ENCODE assay signal across 22 cellular contexts in genomic region chr14:96299441-96299840, GRCh38. TPM values are rescaled to one million over a fixed set of nuclear protein-coding genes. Genes with fewer than 3 reads are reported as not detected.
DNase-seq lines count a peak whose midpoint lies in the region; ATAC-seq lines count a peak whose summit lies in the region.
"Had no signal": no experiment of that assay in that cellular context is flagged by ENCODE, and none has a peak within 500 bp of the region (broad histone marks: within the 10 kb centered on the region; RNA-seq: fewer than 3 reads in every experiment).

No MANE protein-coding gene starts in this region.

- CTCF ChIA-PET in activated CD4-positive, alpha-beta T cell treated with anti-CD3 and anti-CD28 coated beads, Interleukin-2, amount 10 ng/mL, durations not matched to agents 7 days and 5 days (lab: Charles Lee), result no interaction called here

- POLR2A ChIA-PET in activated CD4-positive, alpha-beta T cell treated with anti-CD3 and anti-CD28 coated beads, Interleukin-2, amount 10 ng/mL, durations not matched to agents 7 days and 5 days (lab: Charles Lee), result no interaction called here

- H3K36me3 ChIP-seq in CD4-positive, CD25-positive, alpha-beta regulatory T cell (ENCODE audit: control insufficient read depth, insufficient read depth, low read length), result peaks cover 45% of the 10 kb centered on the region
- H3K36me3 ChIP-seq: MG63 had no signal

- H3K27me3 ChIP-seq in CD4-positive, CD25-positive, alpha-beta regulatory T cell (ENCODE audit: control insufficient read depth, insufficient read depth, low read length), result no peaks in the 10 kb centered on the region
- H3K27me3 ChIP-seq: MG63, SJCRH30 had no signal

- no peak for ATAC-seq in CD4-positive, CD25-positive, alpha-beta regulatory T cell (ENCODE audit: low read depth in 2 of 2)
- ATAC-seq: GM12878, GM23338 had no signal

- DNase-seq in Ammon's horn (ENCODE audit: low spot score), result peak; percentile 27
- DNase-seq in CD4-positive, CD25-positive, alpha-beta regulatory T cell, result no peak
- peak; percentile 98 for DNase-seq in foreskin melanocyte
- DNase-seq in pons (ENCODE audit: low spot score), result peak; percentile 38
- DNase-seq in NK-92 (lab: John Stamatoyannopoulos, UW; ENCODE audit: unreplicated experiment), result no peak
- no peak for DNase-seq in activated CD4-positive, alpha-beta T cell treated with anti-CD3 and anti-CD28 coated beads, Interleukin-2, amount 10 ng/mL, durations not matched to agents 7 days and 5 days
- DNase-seq in AG08395 (ENCODE audit: low spot score), result no peak
- DNase-seq: COR-L47, DMS 273 treated with DMSO at 0.1 percent for 48 hours, EL, Kasumi-1, MG63, NCI-H1048, NCI-H146, NCI-H2029 treated with DMSO at 0.1 percent for 48 hours, NCI-H510A, NCI-H748 treated with DMSO at 0.1 percent for 48 hours, SJCRH30, SW 1271 had no signal

- H3K4me1 Mint-ChIP-seq in CD4-positive, CD25-positive, alpha-beta regulatory T cell, result peaks cover 0 to 6% (median 3%) of the 10 kb centered on the region in 4 donors
- no peaks in the 10 kb centered on the region for H3K4me1 Mint-ChIP-seq in activated CD4-positive, alpha-beta T cell treated with anti-CD3 and anti-CD28 coated beads, Interleukin-2, amount 10 ng/mL, durations not matched to agents 7 days and 5 days
- H3K4me1 Mint-ChIP-seq: CD14-positive monocyte had no signal

- H3K4me3 Mint-ChIP-seq in CD4-positive, CD25-positive, alpha-beta regulatory T cell, result no peak overlapping the region
- no peak overlapping the region for H3K4me3 Mint-ChIP-seq in activated CD4-positive, alpha-beta T cell treated with anti-CD3 and anti-CD28 coated beads, Interleukin-2, amount 10 ng/mL, durations not matched to agents 7 days and 5 days
- H3K4me3 Mint-ChIP-seq: CD14-positive monocyte, GM23338 had no signal

- no peaks in the 10 kb centered on the region for H3K9me3 Mint-ChIP-seq in CD4-positive, CD25-positive, alpha-beta regulatory T cell
- no peaks in the 10 kb centered on the region for H3K9me3 Mint-ChIP-seq in activated CD4-positive, alpha-beta T cell treated with anti-CD3 and anti-CD28 coated beads, Interleukin-2, amount 10 ng/mL, durations not matched to agents 7 days and 5 days
- H3K9me3 Mint-ChIP-seq: CD14-positive monocyte, GM23338 had no signal

- H3K36me3 Mint-ChIP-seq in CD4-positive, CD25-positive, alpha-beta regulatory T cell, result peaks cover 22% of the 10 kb centered on the region
- peaks cover 7% of the 10 kb centered on the region for H3K36me3 Mint-ChIP-seq in activated CD4-positive, alpha-beta T cell treated with anti-CD3 and anti-CD28 coated beads, Interleukin-2, amount 10 ng/mL, durations not matched to agents 7 days and 5 days (ENCODE audit: low read depth)

- peak overlapping the region; percentile 0 to 69 (median 6) for H3K27ac Mint-ChIP-seq in CD4-positive, CD25-positive, alpha-beta regulatory T cell
- no peak overlapping the region for H3K27ac Mint-ChIP-seq in activated CD4-positive, alpha-beta T cell treated with anti-CD3 and anti-CD28 coated beads, Interleukin-2, amount 10 ng/mL, durations not matched to agents 7 days and 5 days
- H3K27ac Mint-ChIP-seq: GM23338 had no signal

- H3K9me3 ChIP-seq in CD4-positive, CD25-positive, alpha-beta regulatory T cell (ENCODE audit: control insufficient read depth in 2 of 2, low read length in 2 of 2), result no peaks in the 10 kb centered on the region
- H3K9me3 ChIP-seq: MG63, SJCRH30 had no signal

- H3K27ac ChIP-seq in CD4-positive, CD25-positive, alpha-beta regulatory T cell (ENCODE audit: insufficient read depth, low read length, poor library complexity, severe bottlenecking), result no peak overlapping the region
- H3K27ac ChIP-seq: SJCRH30 had no signal

- no peaks in the 10 kb centered on the region for H3K4me1 ChIP-seq in CD4-positive, CD25-positive, alpha-beta regulatory T cell (ENCODE audit: control insufficient read depth, insufficient read depth, low read length, poor library complexity, severe bottlenecking)
- H3K4me1 ChIP-seq: SJCRH30 had no signal

- H3K4me3 ChIP-seq in CD4-positive, CD25-positive, alpha-beta regulatory T cell (ENCODE audit: low read depth, low read length), result no peak overlapping the region
- H3K4me3 ChIP-seq: GM12878, GM23338, MG63, SJCRH30 had no signal

- no peaks in the 10 kb centered on the region for H3K27me3 Mint-ChIP-seq in CD4-positive, CD25-positive, alpha-beta regulatory T cell
- H3K27me3 Mint-ChIP-seq in activated CD4-positive, alpha-beta T cell treated with anti-CD3 and anti-CD28 coated beads, Interleukin-2, amount 10 ng/mL, durations not matched to agents 7 days and 5 days, result no peaks in the 10 kb centered on the region

RNA-seq across cellular contexts. Expression of gene BDKRB1, which starts 43.4 kb away (rescaled TPM):
- total RNA-seq in CD4-positive, CD25-positive, alpha-beta regulatory T cell, result not detected
- not detected for polyA plus RNA-seq in CD4-positive, CD25-positive, alpha-beta regulatory T cell
- total RNA-seq in activated CD4-positive, alpha-beta T cell treated with anti-CD3 and anti-CD28 coated beads, Interleukin-2, amount 10 ng/mL, durations not matched to agents 7 days and 5 days, result not detected
- total RNA-seq: GM23338 had no signal
- polyA plus RNA-seq: CD14-positive monocyte, GM12878, GM23338 had no signal

Comparison
In these comparisons a context has a peak if more than half of its experiments do, and no peak if none do; other contexts are left out.
1. DNase-seq: peak in Ammon's horn (single experiment), foreskin melanocyte (single experiment) and pons (single experiment); none in CD4-positive, CD25-positive, alpha-beta regulatory T cell (0 of 3), NK-92 (single experiment), activated CD4-positive, alpha-beta T cell treated with anti-CD3 and anti-CD28 coated beads, Interleukin-2, amount 10 ng/mL, durations not matched to agents 7 days and 5 days (single experiment) and AG08395 (single experiment).